Comparison of ENCODE assay signal across 19 cellular contexts in genomic region chr10:123864923-123865322, GRCh38. TPM values are rescaled to one million over a fixed set of nuclear protein-coding genes. Genes with fewer than 3 reads are reported as not detected.
DNase-seq lines count a peak whose midpoint lies in the region; ATAC-seq and TF ChIP-seq lines count a peak whose summit lies in the region.
"Had no signal": no experiment of that assay in that cellular context is flagged by ENCODE, and none has a peak within 500 bp of the region (broad histone marks: within the 10 kb centered on the region; RNA-seq: fewer than 3 reads in every experiment).

No MANE protein-coding gene starts in this region.

- peaks cover 9% of the 10 kb centered on the region for H3K79me1 ChIP-seq in trophoblast cell (ENCODE audit: low read length)

- no peak overlapping the region for H3K23ac ChIP-seq in trophoblast cell (ENCODE audit: low read length)

- WGBS in esophagus squamous epithelium, 2 donors: 57 to 65% methylated on average over 8 to 9 of the region's 9 CpGs
- WGBS in trophoblast cell (ENCODE audit: extremely low coverage, insufficient coverage, insufficient read length): no CpG with 5 or more reads among the region's 9 CpGs

- DNase-seq in esophagus squamous epithelium (lab: John Stamatoyannopoulos, UW) (no peak), trophoblast cell (no peak), thoracic aorta (ENCODE audit: low spot score) (peak; percentile 49), breast epithelium (ENCODE audit: low spot score in 2 of 2) (no peak), SHP77 (lab: John Stamatoyannopoulos, UW) (no peak), caudate nucleus (lab: John Stamatoyannopoulos, UW) (no peak)
- no peak for DNase-seq in stimulated activated CD4-positive, alpha-beta T cell treated with anti-CD3 and anti-CD28 coated beads, Interleukin-2, amount 100 ng/mL, for 48 hours
- DNase-seq: Caco-2; CD4-positive, alpha-beta memory T cell; DND-41; NCI-H1105 treated with DMSO at 0.1 percent for 48 hours; NCI-H2029 treated with DMSO at 0.1 percent for 48 hours; NCI-H345; NCI-H524; NCI-H82 had no signal

- TF ChIP-seq POLR2A in esophagus squamous epithelium (IDR thresholded peaks at IDR 0.05): no peak
- TF ChIP-seq POLR2A in breast epithelium (IDR thresholded peaks at IDR 0.05): no peak

- TF ChIP-seq CTCF in esophagus squamous epithelium (IDR thresholded peaks at IDR 0.05): no peak
- no peak for TF ChIP-seq CTCF in thoracic aorta (IDR thresholded peaks at IDR 0.05)
- TF ChIP-seq CTCF in breast epithelium (IDR thresholded peaks at IDR 0.05): no peak

- H4K8ac ChIP-seq in trophoblast cell (ENCODE audit: low read depth, low read length): no peak overlapping the region

- no peak overlapping the region for H3K18ac ChIP-seq in trophoblast cell (ENCODE audit: low read length)

- no peak overlapping the region for H4K91ac ChIP-seq in trophoblast cell (ENCODE audit: low read depth, low read length)

- no peak overlapping the region for H3K9ac ChIP-seq in trophoblast cell (ENCODE audit: low read length)

- no peak overlapping the region for H3K4me3 ChIP-seq in esophagus squamous epithelium
- H3K4me3 ChIP-seq in trophoblast cell (ENCODE audit: low read depth, low read length): no peak overlapping the region
- peak overlapping the region; percentile 47 for H3K4me3 ChIP-seq in thoracic aorta
- no peak overlapping the region for H3K4me3 ChIP-seq in breast epithelium

- H2BK120ac ChIP-seq in trophoblast cell (ENCODE audit: insufficient read depth, low read length, poor library complexity): no peak overlapping the region

- no peak overlapping the region for H2AK5ac ChIP-seq in trophoblast cell (ENCODE audit: low read length)

- H3K27ac ChIP-seq in esophagus squamous epithelium (peak overlapping the region; percentile 36 to 88 (median 81)), trophoblast cell (ENCODE audit: low read depth, low read length) (no peak overlapping the region), thoracic aorta (peak overlapping the region; percentile 95 to 96), breast epithelium (no peak overlapping the region), caudate nucleus (ENCODE audit: low read depth, low read length) (no peak overlapping the region)

- no peak overlapping the region for H3K4ac ChIP-seq in trophoblast cell (ENCODE audit: low read depth, low read length)

- H3K36me3 ChIP-seq in esophagus squamous epithelium: no peaks in the 10 kb centered on the region
- no peaks in the 10 kb centered on the region for H3K36me3 ChIP-seq in trophoblast cell (ENCODE audit: control insufficient read depth in 1 of 2, insufficient read depth in 2 of 2, low read length in 2 of 2)
- peaks cover 14% of the 10 kb centered on the region for H3K36me3 ChIP-seq in thoracic aorta
- H3K36me3 ChIP-seq in breast epithelium: no peaks in the 10 kb centered on the region

- H2AFZ ChIP-seq in trophoblast cell (ENCODE audit: insufficient read depth, low read length, poor library complexity): no peak overlapping the region

- H3K4me1 ChIP-seq in esophagus squamous epithelium: peaks cover 0 to 62% (median 29%) of the 10 kb centered on the region in 3 donors
- peaks cover 30 to 39% of the 10 kb centered on the region in 2 experiments for H3K4me1 ChIP-seq in trophoblast cell (ENCODE audit: control insufficient read depth in 1 of 2, insufficient read depth in 2 of 2, low read length in 2 of 2)
- H3K4me1 ChIP-seq in thoracic aorta (ENCODE audit: control insufficient read depth in 1 of 2, low read depth in 2 of 2): peaks cover 42 to 89% of the 10 kb centered on the region in 2 donors
- peaks cover 0 to 5% of the 10 kb centered on the region in 2 donors for H3K4me1 ChIP-seq in breast epithelium
- H3K4me1 ChIP-seq: Caco-2 had no signal

- peak overlapping the region; percentile 51 for H2BK12ac ChIP-seq in trophoblast cell (ENCODE audit: low read length)

- intact Hi-C loops in esophagus squamous epithelium (cut with DNase I): no loop called here
- intact Hi-C loops in breast epithelium (cut with DNase I; ENCODE audit: low total_unique reads): no loop called here

- H3K14ac ChIP-seq in trophoblast cell (ENCODE audit: low read length): no peak overlapping the region

- H2BK5ac ChIP-seq in trophoblast cell (ENCODE audit: low read depth, low read length, poor library complexity): no peak overlapping the region

- ATAC-seq in thoracic aorta (ENCODE audit: insufficient number of reproducible peaks, low FRiP score, low read depth): peak; percentile 86
- ATAC-seq: Right ventricle myocardium inferior had no signal

- no peak overlapping the region for H3K4me2 ChIP-seq in trophoblast cell (ENCODE audit: low read length)

- H3K9me3 ChIP-seq in esophagus squamous epithelium (no peaks in the 10 kb centered on the region), trophoblast cell (ENCODE audit: insufficient read depth, low read depth, low read length) (peaks cover 2% of the 10 kb centered on the region), thoracic aorta (no peaks in the 10 kb centered on the region), breast epithelium (no peaks in the 10 kb centered on the region)
- H3K9me3 ChIP-seq: Caco-2 had no signal

- no peak overlapping the region for H4K12ac ChIP-seq in trophoblast cell (ENCODE audit: low read depth, low read length)

- H3K79me2 ChIP-seq in trophoblast cell (ENCODE audit: control insufficient read depth, insufficient read depth, low read length, poor library complexity): no peaks in the 10 kb centered on the region

- H3K27me3 ChIP-seq in esophagus squamous epithelium: no peaks in the 10 kb centered on the region
- H3K27me3 ChIP-seq in trophoblast cell (ENCODE audit: insufficient read depth, low read length): no peaks in the 10 kb centered on the region
- no peaks in the 10 kb centered on the region for H3K27me3 ChIP-seq in thoracic aorta (replicated peaks; ENCODE audit: insufficient read depth)
- no peaks in the 10 kb centered on the region for H3K27me3 ChIP-seq in breast epithelium

RNA-seq across cellular contexts. Expression of gene CPXM2, which starts 26.7 kb away (rescaled TPM):
- total RNA-seq in esophagus squamous epithelium (1 to 10 TPM; 2.5 to 9.2 (median 3.0) TPM), thoracic aorta (100 to 1,000 TPM; 275 to 348 TPM), breast epithelium (10 to 100 TPM in 1 of 3 donors, 1 to 10 TPM in 2; 5.3 to 16.7 (median 7.2) TPM)
- polyA plus RNA-seq in trophoblast cell (2013): 0.22 and 0.24 TPM in 2 replicates
- total RNA-seq: Caco-2; CD4-positive, alpha-beta memory T cell; G401; OCI-LY7 had no signal
- polyA plus RNA-seq: CD4-positive, alpha-beta memory T cell; IgD-negative memory B cell had no signal

Comparison
In these comparisons a context has a peak if more than half of its experiments do, and no peak if none do; other contexts are left out.
1. H3K27ac ChIP-seq: peak in esophagus squamous epithelium (4 of 4) and thoracic aorta (2 of 2); none in trophoblast cell (single experiment), breast epithelium (0 of 2) and caudate nucleus (single experiment).
2. RNA of gene CPXM2, which starts 26.7 kb away (total RNA-seq): 275 to 348 TPM in thoracic aorta; 5.3 to 16.7 TPM in breast epithelium and 2.5 to 9.2 TPM in esophagus squamous epithelium; every median in the first group is over 10 times any median in the second.